ENCODE assay signal across 9 cellular contexts in genomic region chr3:59559721-59560514, GRCh38.
DNase-seq lines count a peak whose midpoint lies in the region; ATAC-seq and TF ChIP-seq lines count a peak whose summit lies in the region.
"Had no signal": no experiment of that assay in that cellular context is flagged by ENCODE, and none has a peak within 500 bp of the region (broad histone marks: within the 10 kb centered on the region; RNA-seq: fewer than 3 reads in every experiment).

No MANE protein-coding gene starts in this region.

- TF ChIP-seq CTCF in brain microvascular endothelial cell (IDR thresholded peaks at IDR 0.05; ENCODE audit: low read depth, low read length, missing control alignments) = peak; percentile 30
- TF ChIP-seq CTCF in H9 (conservative IDR thresholded peaks at IDR 0.05) = no peak

- no peak overlapping the region for H2BK15ac ChIP-seq in H9 (ENCODE audit: low read depth, low read length)

- H3K9me3 Mint-ChIP-seq in H9 = no peaks in the 10 kb centered on the region

- H3K79me1 ChIP-seq in H9 (ENCODE audit: insufficient read depth, low read depth, low read length, poor library complexity, severe bottlenecking) = no peaks in the 10 kb centered on the region

- no peak overlapping the region for H3K27ac Mint-ChIP-seq in H9

- H3K4me2 ChIP-seq in H9 (ENCODE audit: insufficient read depth, insufficient read length, low read length) = no peak overlapping the region

- no peak overlapping the region for H3K18ac ChIP-seq in H9 (ENCODE audit: insufficient read length, low read depth, low read length)

- H4K91ac ChIP-seq in H9 (ENCODE audit: insufficient read length, low read depth, low read length) = no peak overlapping the region

- H3K27ac ChIP-seq in brain microvascular endothelial cell = peak overlapping the region; percentile 94
- H3K27ac ChIP-seq in H9 (ENCODE audit: insufficient read length, low read depth, low read length) = no peak overlapping the region
- H3K27ac ChIP-seq: parathyroid adenoma had no signal

- H3K4ac ChIP-seq in H9 (ENCODE audit: low read depth, low read length) = no peak overlapping the region

- no peak overlapping the region for H2BK20ac ChIP-seq in H9 (ENCODE audit: low read depth, low read length, poor library complexity, severe bottlenecking)

- H3K23ac ChIP-seq in H9 (ENCODE audit: insufficient read length, low read depth, low read length) = no peak overlapping the region

- no peaks in the 10 kb centered on the region for H3K9me3 ChIP-seq in H9 (ENCODE audit: control insufficient read depth, low read depth, low read length)

- H2AK5ac ChIP-seq in H9 (ENCODE audit: insufficient read length, low read length) = no peak overlapping the region

- H3K36me3 ChIP-seq in brain microvascular endothelial cell (replicated peaks) = no peaks in the 10 kb centered on the region

- no peak overlapping the region for H2BK12ac ChIP-seq in H9 (ENCODE audit: insufficient read length, low read depth, low read length)

- H3K4me3 ChIP-seq in brain microvascular endothelial cell (ENCODE audit: low read depth, low read length) = no peak overlapping the region

- no peak overlapping the region for H2AFZ ChIP-seq in H9 (ENCODE audit: low read length)
- H2AFZ ChIP-seq: parathyroid adenoma had no signal

- no CpG with 5 or more reads among the region's 4 CpGs for WGBS in H9 (ENCODE audit: extremely low coverage, insufficient read length, low lambda C conversion rate)

- no peaks in the 10 kb centered on the region; the same call in 1 of the 2 replicates for H3K27me3 Mint-ChIP-seq in H9 (ENCODE audit: low read depth)

- no peak for ATAC-seq in GM21576 (IDR thresholded peaks at IDR 0.05; ENCODE audit: unreplicated experiment)

- H3K36me3 Mint-ChIP-seq in H9 (ENCODE audit: insufficient read depth in 1 of 3, low read depth in 3 of 3) = no peaks in the 10 kb centered on the region

- H3K14ac ChIP-seq in H9 (ENCODE audit: insufficient read depth, low read length) = no peak overlapping the region

- no peaks in the 10 kb centered on the region for H4K20me1 ChIP-seq in H9 (ENCODE audit: control insufficient read depth, insufficient read depth, insufficient read length)

- no peak overlapping the region for H2BK5ac ChIP-seq in H9 (ENCODE audit: insufficient read length, low read length)

- H3K23me2 ChIP-seq in H9 (ENCODE audit: insufficient read length, low read depth, low read length, poor library complexity, severe bottlenecking) = no peaks in the 10 kb centered on the region

- no peak overlapping the region for H3T11ph ChIP-seq in H9 (ENCODE audit: low read length)

- H3K56ac ChIP-seq in H9 (ENCODE audit: insufficient read length, low read depth, low read length) = no peak overlapping the region

- H3K4me1 Mint-ChIP-seq in H9 = no peaks in the 10 kb centered on the region

- DNase-seq in GM03348 (ENCODE audit: low spot score) (peak; percentile 76), NOMO-1 treated with DMSO at 0.1 percent for 48 hours (lab: John Stamatoyannopoulos, UW; ENCODE audit: unreplicated experiment) (peak; percentile 87), brain microvascular endothelial cell (peak; percentile 98), putamen (ENCODE audit: low spot score) (peak; percentile 25), H9 (no peak), SHP77 (lab: John Stamatoyannopoulos, UW) (no peak), NCI-H526 (lab: John Stamatoyannopoulos, UW) (no peak)

- no peak overlapping the region for H3K4me3 Mint-ChIP-seq in H9

- in situ Hi-C loops in brain microvascular endothelial cell (cut with HindIII; ENCODE audit: low pct_ligation_motif_present, low sequenced_read_pairs) = no loop called here

- no peaks in the 10 kb centered on the region for H3K4me1 ChIP-seq in H9 (ENCODE audit: insufficient read depth, low read length)
- H3K4me1 ChIP-seq: parathyroid adenoma had no signal

- no peak overlapping the region for H2BK120ac ChIP-seq in H9 (ENCODE audit: low read depth, low read length, poor library complexity, severe bottlenecking)

- no peaks in the 10 kb centered on the region for H3K79me2 ChIP-seq in H9 (ENCODE audit: insufficient read depth, low read length)
- H3K79me2 ChIP-seq: parathyroid adenoma had no signal

- no peak overlapping the region for H3K9ac ChIP-seq in H9 (ENCODE audit: extremely low read depth, insufficient read length, low read length)
- H3K9ac ChIP-seq: parathyroid adenoma had no signal

- H4K5ac ChIP-seq in H9 (ENCODE audit: insufficient read length, low read depth, low read length) = no peak overlapping the region

- H3K27me3 ChIP-seq in brain microvascular endothelial cell (replicated peaks) (no peaks in the 10 kb centered on the region), H9 (ENCODE audit: insufficient read depth, low read length) (no peaks in the 10 kb centered on the region)

- H4K8ac ChIP-seq in H9 (replicated peaks; ENCODE audit: insufficient read length, low read depth, low read length) = no peak overlapping the region

Comparison
In these comparisons a context has a peak if more than half of its experiments do, and no peak if none do; other contexts are left out.
1. DNase-seq: peak in GM03348 (single experiment), NOMO-1 treated with DMSO at 0.1 percent for 48 hours (single experiment), brain microvascular endothelial cell (single experiment) and putamen (single experiment); none in H9 (single experiment), SHP77 (0 of 2) and NCI-H526 (0 of 2).